ENCODE assay signal across 11 cellular contexts in the genomic region with DNA sequence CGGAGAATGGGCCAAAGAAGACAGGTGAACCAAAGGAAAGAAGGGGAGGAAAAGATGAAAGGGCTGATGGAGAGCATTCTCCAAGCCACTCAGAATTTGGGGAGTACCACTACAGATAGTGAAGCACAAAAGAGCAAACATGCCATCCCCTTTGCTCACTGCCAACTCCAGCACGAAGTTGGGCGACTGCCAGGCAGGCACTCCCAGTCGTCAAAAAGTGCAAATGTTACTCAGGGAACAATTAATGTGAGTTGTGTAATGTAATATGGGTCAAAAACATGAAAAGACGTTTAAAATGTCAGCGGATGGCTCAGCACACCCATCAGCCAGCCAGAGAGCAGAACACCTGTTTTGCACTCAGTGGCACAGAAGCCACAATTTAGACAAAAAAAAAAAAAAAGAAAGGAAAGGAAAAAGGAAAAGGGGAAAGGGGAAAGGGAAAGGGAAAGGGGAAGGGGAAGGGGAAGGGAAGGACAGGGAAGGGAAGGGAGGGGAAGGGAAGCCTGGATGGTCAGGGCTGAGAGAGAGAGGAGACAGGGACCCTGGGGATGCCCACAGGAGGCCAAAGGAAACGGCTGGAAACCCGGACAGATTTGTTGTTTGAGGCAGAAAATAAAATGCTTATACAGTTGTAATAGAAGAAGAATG.
DNase-seq lines count a peak whose midpoint lies in the region; ATAC-seq and TF ChIP-seq lines count a peak whose summit lies in the region.
"Had no signal": no experiment of that assay in that cellular context is flagged by ENCODE, and none has a peak within 500 bp of the region (broad histone marks: within the 10 kb centered on the region; RNA-seq: fewer than 3 reads in every experiment).

No MANE protein-coding gene starts in this region.

- in situ Hi-C loops in GM13977 (cut with MboI; ENCODE audit: low pct_unique_long_range_greater_than_20kb, low sequenced_read_pairs, unreplicated experiment): no loop called here

- no peak for TF ChIP-seq CTCF in omental fat pad (IDR thresholded peaks at IDR 0.05)
- no peak for TF ChIP-seq CTCF in GM13977 (IDR thresholded peaks at IDR 0.05; ENCODE audit: extremely low read depth, insufficient read depth, missing control alignments)

- DNase-seq in EH (ENCODE audit: low read depth) (peak; percentile 71), NCI-H1092 treated with DMSO at 0.1 percent for 48 hours (lab: John Stamatoyannopoulos, UW) (peak; percentile 35), dermis blood vessel endothelial cell (peak; percentile 50), omental fat pad (ENCODE audit: low spot score) (peak; percentile 52), GM13977 (ENCODE audit: low spot score) (no peak)
- DNase-seq in stimulated activated CD4-positive, alpha-beta T cell treated with anti-CD3 and anti-CD28 coated beads, Interleukin-1b, Interleukin-23, amount 100 ng/mL, for 48 hours: no peak
- DNase-seq: naive thymus-derived CD4-positive, alpha-beta T cell; NCI-H1436 treated with DMSO at 0.1 percent for 48 hours had no signal

- ATAC-seq in omental fat pad (ENCODE audit: low FRiP score) (peak; percentile 81), GM21423 (IDR thresholded peaks at IDR 0.05; ENCODE audit: unreplicated experiment) (no peak), HG03025 (IDR thresholded peaks at IDR 0.05; ENCODE audit: low FRiP score, unreplicated experiment) (no peak)
- ATAC-seq: naive thymus-derived CD4-positive, alpha-beta T cell; Panc1 had no signal

Comparison
In these comparisons a context has a peak if more than half of its experiments do, and no peak if none do; other contexts are left out.
1. DNase-seq: peak in EH (single experiment), NCI-H1092 treated with DMSO at 0.1 percent for 48 hours (single experiment), dermis blood vessel endothelial cell (single experiment) and omental fat pad (single experiment); none in GM13977 (single experiment) and stimulated activated CD4-positive, alpha-beta T cell treated with anti-CD3 and anti-CD28 coated beads, Interleukin-1b, Interleukin-23, amount 100 ng/mL, for 48 hours (single experiment).